Comparison of ENCODE assay signal across 10 cellular contexts in the genomic region with DNA sequence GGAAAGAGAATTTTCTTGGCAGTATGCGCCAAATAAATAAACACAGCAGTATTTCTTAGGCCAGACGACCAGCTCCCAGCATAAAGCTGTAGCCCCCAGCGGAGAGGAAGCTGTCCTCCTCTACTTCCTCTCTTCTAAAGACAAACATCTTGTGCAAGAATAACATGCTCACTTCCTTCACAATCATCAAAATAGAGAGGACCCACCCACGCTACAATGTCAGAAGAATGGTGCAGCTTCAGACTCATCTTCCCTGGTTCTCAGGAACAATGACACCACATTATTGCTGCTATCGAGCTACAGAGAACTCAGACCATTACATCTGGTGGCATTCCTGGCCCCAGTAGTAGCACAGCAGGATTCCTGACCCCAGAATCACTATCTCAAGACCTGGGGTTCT. TPM values are rescaled to one million over a fixed set of nuclear protein-coding genes. Genes with fewer than 3 reads are reported as not detected.
A peak's percentile ranks its signal among the peaks of the same experiment; 100 is the strongest.
DNase-seq lines count a peak whose midpoint lies in the region; ATAC-seq and TF ChIP-seq lines count a peak whose summit lies in the region.
"Had no signal": no experiment of that assay in that cellular context is flagged by ENCODE, and none has a peak within 500 bp of the region (broad histone marks: within the 10 kb centered on the region; RNA-seq: fewer than 3 reads in every experiment).

No MANE protein-coding gene starts in this region.

- no peak overlapping the region; the same call in 1 of the 2 replicates for H3K4me2 ChIP-seq in IMR-90 (ENCODE audit: low read depth, low read length)

- H3K27me3 ChIP-seq in IMR-90 (ENCODE audit: control insufficient read depth, insufficient read depth, low read length) (no peaks in the 10 kb centered on the region), right cardiac atrium (ENCODE audit: control insufficient read depth, insufficient read depth) (no peaks in the 10 kb centered on the region)
- H3K27me3 ChIP-seq: cardiac muscle cell had no signal

- ATAC-seq in IMR-90 (ENCODE audit: low read depth) (peak; percentile 59), right cardiac atrium (peak; percentile 76 to 79), HG02678 (IDR thresholded peaks at IDR 0.05; ENCODE audit: unreplicated experiment) (no peak)

- H3K14ac ChIP-seq in IMR-90 (replicated peaks; ENCODE audit: low read depth, low read length): peak overlapping the region; percentile 17; the same call in 1 of the 2 replicates

- peak overlapping the region; percentile 69; the same call in 1 of the 2 replicates for H2BK20ac ChIP-seq in IMR-90 (ENCODE audit: low read depth, low read length)

- 43% methylated on average over 4 of the region's 5 CpGs; no CpG with 5 or more reads in 1 of the 2 experiments for WGBS in IMR-90 (ENCODE audit: extremely low coverage in 2 of 2, insufficient read length in 1 of 2), 2 experiments
- 55% methylated on average over 5 of the region's 5 CpGs for WGBS in right cardiac atrium

- H2AK5ac ChIP-seq in IMR-90 (ENCODE audit: low read depth, low read length): no peak overlapping the region

- no peak for TF ChIP-seq POLR2A in IMR-90 (IDR thresholded peaks at IDR 0.05; ENCODE audit: low read depth, low read length)

- no TSS peak for BruUV-seq in IMR-90 (replicated peaks; lab: Mats Ljungman, UMichigan)

- H4K91ac ChIP-seq in IMR-90 (ENCODE audit: insufficient read depth, low read depth, low read length): no peak overlapping the region

- dilution Hi-C loops in IMR-90 (cut with HindIII; ENCODE audit: low sequenced_read_pairs, unreplicated experiment): no loop called here

- H3K23ac ChIP-seq in IMR-90 (ENCODE audit: low read depth, low read length): peak overlapping the region; percentile 21; the same call in 1 of the 2 replicates

- peak overlapping the region; percentile 46; the same call in 1 of the 2 replicates for H3K27ac ChIP-seq in IMR-90 (ENCODE audit: insufficient read depth, low read length)
- peak overlapping the region; percentile 78 for H3K27ac ChIP-seq in right cardiac atrium (ENCODE audit: low read length)
- H3K27ac ChIP-seq: cardiac muscle cell had no signal

- peak overlapping the region; percentile 27 for H2BK120ac ChIP-seq in IMR-90 (ENCODE audit: low read depth, low read length)

- H4K8ac ChIP-seq in IMR-90 (ENCODE audit: low read depth in 2 of 2, low read length in 2 of 2): peak overlapping the region in 1 of 2 experiments; percentile 84; a peak in 2 of 4 replicates

- no peak overlapping the region for H3K56ac ChIP-seq in IMR-90 (ENCODE audit: extremely low read depth, insufficient read depth, low read length)

- peaks cover 7% of the 10 kb centered on the region for H3K9me1 ChIP-seq in IMR-90 (ENCODE audit: insufficient read depth, low read length)

- CTCF ChIA-PET in IMR-90 (lab: Yijun Ruan, JAX): interaction anchor here (0.6 kb wide), 1 partner anchor 142 kb away, joined by 3 read pairs; no protein-coding TSS in a partner anchor

- H3K9me3 ChIP-seq in IMR-90 (ENCODE audit: control insufficient read depth, insufficient read depth, low read length) (no peaks in the 10 kb centered on the region), right cardiac atrium (ENCODE audit: control insufficient read depth, low read length) (no peaks in the 10 kb centered on the region)

- H3K4me1 ChIP-seq in IMR-90 (ENCODE audit: control insufficient read depth, insufficient read depth, low read length) (peaks cover 10% of the 10 kb centered on the region), right cardiac atrium (ENCODE audit: control insufficient read depth, insufficient read depth, low read length) (peaks cover 5% of the 10 kb centered on the region)

- no peak overlapping the region; the same call in 2 of the 3 replicates for H2BK15ac ChIP-seq in IMR-90 (ENCODE audit: low read depth, low read length)

- TF ChIP-seq CTCF in IMR-90 (conservative IDR thresholded peaks at IDR 0.05; ENCODE audit: low read depth, low read length): no peak

- peak overlapping the region; percentile 39 for H3K18ac ChIP-seq in IMR-90 (ENCODE audit: low read depth, low read length)

- H3K4ac ChIP-seq in IMR-90 (ENCODE audit: low read depth, low read length): peak overlapping the region; percentile 70

- peak; percentile 70 for DNase-seq in IMR-90
- DNase-seq in activated T-cell treated with anti-CD3 and anti-CD28 coated beads for 4 hours: peak; percentile 40
- peak in 1 of 3 donors; percentile 60 for DNase-seq in right cardiac atrium
- DNase-seq in stimulated activated CD4-positive, alpha-beta T cell treated with anti-CD3 and anti-CD28 coated beads, Interleukin-2, amount 100 ng/mL, for 4 hours (ENCODE audit: low read depth): peak; percentile 50
- no peak for DNase-seq in GM19240 (ENCODE audit: insufficient read length, low spot score)
- DNase-seq in iPS-NIHi7 (ENCODE audit: extremely low spot score): no peak
- no peak for DNase-seq in HT-29 (ENCODE audit: low spot score)
- DNase-seq: NCI-H1436 had no signal

- H3K4me3 ChIP-seq in IMR-90 (ENCODE audit: insufficient read depth, low read depth, low read length) (no peak overlapping the region), right cardiac atrium (ENCODE audit: low read length) (no peak overlapping the region)
- H3K4me3 ChIP-seq: cardiac muscle cell had no signal

- no peak overlapping the region for H2AK9ac ChIP-seq in IMR-90 (replicated peaks; ENCODE audit: low read depth, low read length, poor library complexity)

- H4K20me1 ChIP-seq in IMR-90 (ENCODE audit: insufficient read depth, low read length): no peaks in the 10 kb centered on the region

- H3K79me1 ChIP-seq in IMR-90 (ENCODE audit: low read depth in 1 of 2, low read length in 2 of 2): no peaks in the 10 kb centered on the region

- in situ Hi-C loops in IMR-90 (cut with MboI; ENCODE audit: low sequenced_read_pairs): no loop called here

- no peak overlapping the region for H2BK5ac ChIP-seq in IMR-90 (ENCODE audit: low read depth, low read length, poor library complexity, severe bottlenecking)

- TF ChIP-seq RAD21 in IMR-90 (IDR thresholded peaks at IDR 0.05; ENCODE audit: low read length): no peak

- peak overlapping the region; percentile 78 for H4K5ac ChIP-seq in IMR-90 (ENCODE audit: low read depth, low read length)

- POLR2A ChIA-PET in IMR-90 (lab: Charles Lee; ENCODE audit: unreplicated experiment): interaction anchor here (0.6 kb wide), 1 partner anchor 17 kb away, joined by 3 read pairs; no protein-coding TSS in a partner anchor

- H3K9ac ChIP-seq in IMR-90 (ENCODE audit: low read depth, low read length): no peak overlapping the region

- no peaks in the 10 kb centered on the region for H3K36me3 ChIP-seq in IMR-90 (ENCODE audit: control insufficient read depth, insufficient read depth, low read length)
- H3K36me3 ChIP-seq: cardiac muscle cell had no signal

- intact Hi-C loops in IMR-90 (cut with micrococcal nuclease) (no loop called here), right cardiac atrium (cut with DNase I) (no loop called here)

- H2AFZ ChIP-seq in IMR-90 (replicated peaks; ENCODE audit: low read length, poor library complexity): peak overlapping the region; percentile 70

TF ChIP-seq in IMR-90, 13 proteins besides CTCF, POLR2A, EP300 and RAD21:
- no peak for TF ChIP-seq CHD1 (IDR thresholded peaks at IDR 0.05; ENCODE audit: low read depth, low read length)
- TF ChIP-seq MXI1 (IDR thresholded peaks at IDR 0.05; ENCODE audit: borderline replicate concordance, low read depth, low read length): no peak
- TF ChIP-seq MAZ (IDR thresholded peaks at IDR 0.05; ENCODE audit: borderline replicate concordance, low read depth, low read length): no peak
- no peak for TF ChIP-seq FOS (IDR thresholded peaks at IDR 0.05; ENCODE audit: low read depth, low read length)
- TF ChIP-seq CEBPB (IDR thresholded peaks at IDR 0.05; ENCODE audit: low read depth, low read length): peak; percentile 82
- TF ChIP-seq RCOR1 (IDR thresholded peaks at IDR 0.05; ENCODE audit: insufficient replicate concordance, low read length): no peak

RNA-seq across cellular contexts. Expression of gene VWF, which starts 16.6 kb away (rescaled TPM):
- total RNA-seq in IMR-90 (2012; rRNA removed) (under 0.01 TPM in 2 replicates), right cardiac atrium (100 to 1,000 TPM; 144 to 388 (median 269) TPM)
- polyA plus RNA-seq in IMR-90 (2012; rRNA removed) (0.09 and 0.10 TPM in 2 replicates), right cardiac atrium (181 TPM)
- polyA plus RNA-seq in IMR-90 (2012; cell fraction: cytosol; rRNA removed): 0.04 and 0.11 TPM in 2 replicates
- 0.14 and 0.34 TPM in 2 replicates for polyA plus RNA-seq in IMR-90 (2012; cell fraction: nucleus; rRNA removed; ENCODE audit: low replicate concordance)
- under 0.01 TPM in 1 of 2 replicates, not detected in the other for total RNA-seq in HT-29 (2014; rRNA removed; shearing (Covaris generic))
- polyA plus RNA-seq: cardiac muscle cell had no signal

RNA-seq across cellular contexts. Expression of gene CD9, which starts 59.2 kb away (rescaled TPM):
- total RNA-seq in IMR-90 (2012; rRNA removed) (48.8 and 70.0 TPM in 2 replicates), right cardiac atrium (100 to 1,000 TPM; 117 to 248 (median 134) TPM)
- polyA plus RNA-seq in IMR-90 (2012; rRNA removed) (69.1 and 70.9 TPM in 2 replicates), right cardiac atrium (212 TPM)
- polyA plus RNA-seq in IMR-90 (2012; cell fraction: cytosol; rRNA removed): 50.1 and 55.3 TPM in 2 replicates
- 19.2 and 35.5 TPM in 2 replicates for polyA plus RNA-seq in IMR-90 (2012; cell fraction: nucleus; rRNA removed; ENCODE audit: low replicate concordance)
- total RNA-seq in HT-29 (2014; rRNA removed; shearing (Covaris generic)): 164 and 169 TPM in 2 replicates

Comparison
In these comparisons a context has a peak if more than half of its experiments do, and no peak if none do; other contexts are left out.
1. DNase-seq: peak in IMR-90 (single experiment), activated T-cell treated with anti-CD3 and anti-CD28 coated beads for 4 hours (single experiment) and stimulated activated CD4-positive, alpha-beta T cell treated with anti-CD3 and anti-CD28 coated beads, Interleukin-2, amount 100 ng/mL, for 4 hours (single experiment); none in GM19240 (single experiment), iPS-NIHi7 (single experiment) and HT-29 (single experiment).
2. RNA of gene VWF, which starts 16.6 kb away (total RNA-seq): 144 to 388 TPM in right cardiac atrium; under 0.01 TPM in IMR-90 and under 0.01 TPM in HT-29; every median in the first group is over 100 times any median in the second.